ENCODE assay signal across 9 cellular contexts in genomic region chr2:157261199-157261782, GRCh38. TPM values are rescaled to one million over a fixed set of nuclear protein-coding genes. Genes with fewer than 3 reads are reported as not detected.
DNase-seq lines count a peak whose midpoint lies in the region; ATAC-seq, FAIRE-seq and TF ChIP-seq lines count a peak whose summit lies in the region.
"Had no signal": no experiment of that assay in that cellular context is flagged by ENCODE, and none has a peak within 500 bp of the region (broad histone marks: within the 10 kb centered on the region; RNA-seq: fewer than 3 reads in every experiment).

No MANE protein-coding gene starts in this region.

- H3K36me3 ChIP-seq in HepG2 (replicated peaks in 1 of 2; ENCODE audit: control insufficient read depth in 1 of 2, insufficient read depth in 2 of 2, low read length in 2 of 2): no peaks in the 10 kb centered on the region
- H3K36me3 ChIP-seq: HAP-1 had no signal

- peaks cover 12% of the 10 kb centered on the region for H3K4me1 Mint-ChIP-seq in activated naive CD8-positive, alpha-beta T cell treated with anti-CD3 and anti-CD28 coated beads, Interleukin-2, amount 10 ng/mL, durations not matched to agents 7 days and 5 days
- peaks cover 40% of the 10 kb centered on the region for H3K4me1 Mint-ChIP-seq in type B pancreatic cell (ENCODE audit: unreplicated experiment)

- no peak for TF ChIP-seq CTCF in HepG2 (CRISPR knock-in tag; IDR thresholded peaks at IDR 0.05)
- TF ChIP-seq CTCF in type B pancreatic cell (conservative IDR thresholded peaks at IDR 0.05): no peak

- FAIRE-seq in HepG2 (lab: Jason Lieb, UNC): no peak

- H3K27ac ChIP-seq in HepG2 (ENCODE audit: extremely low read length, insufficient read depth, low read length): no peak overlapping the region

- in situ Hi-C loops in HepG2 (cut with HindIII; ENCODE audit: extremely low pct_ligation_motif_present, low pct_unique_long_range_greater_than_20kb): no loop called here

- no peaks in the 10 kb centered on the region for H3K79me2 ChIP-seq in HepG2 (ENCODE audit: insufficient read depth, low read length)

- H4K20me1 ChIP-seq in HepG2 (ENCODE audit: insufficient read depth, low read length): no peaks in the 10 kb centered on the region

- no peaks in the 10 kb centered on the region for H3K27me3 Mint-ChIP-seq in activated naive CD8-positive, alpha-beta T cell treated with anti-CD3 and anti-CD28 coated beads, Interleukin-2, amount 10 ng/mL, durations not matched to agents 7 days and 5 days
- H3K27me3 Mint-ChIP-seq in type B pancreatic cell: no peaks in the 10 kb centered on the region

- peak; percentile 87 for DNase-seq in DMS53 (lab: John Stamatoyannopoulos, UW)
- peak; percentile 37 for DNase-seq in NCI-H69 (lab: John Stamatoyannopoulos, UW)
- no peak for DNase-seq in activated naive CD8-positive, alpha-beta T cell treated with anti-CD3 and anti-CD28 coated beads, Interleukin-2, amount 10 ng/mL, durations not matched to agents 7 days and 5 days
- no peak for DNase-seq in HepG2 (ENCODE audit: low spot score)
- no peak for DNase-seq in type B pancreatic cell (ENCODE audit: extremely low spot score, unreplicated experiment)
- no peak for DNase-seq in 8988T
- DNase-seq in NCI-H2196 (lab: John Stamatoyannopoulos, UW; ENCODE audit: unreplicated experiment): no peak

- H3K27me3 ChIP-seq in HepG2 (ENCODE audit: control insufficient read depth in 1 of 2, insufficient read depth in 2 of 2, low read length in 2 of 2): no peaks in the 10 kb centered on the region; a peak in 2 of 5 replicates

- no peak overlapping the region for H3K4me3 ChIP-seq in HepG2 (replicated peaks in 1 of 3; ENCODE audit: insufficient read depth in 1 of 3, low read depth in 2 of 3, low read length in 3 of 3)
- H3K4me3 ChIP-seq: HAP-1 had no signal

- no TSS peak for BruUV-seq in HepG2 (replicated peaks; lab: Mats Ljungman, UMichigan)

- WGBS in HepG2 (ENCODE audit: low lambda C conversion rate): 12% methylated on average over 6 of the region's 6 CpGs

- no peak overlapping the region for H3K4me2 ChIP-seq in HepG2 (ENCODE audit: low read depth, low read length)

- POLR2A ChIA-PET in activated naive CD8-positive, alpha-beta T cell treated with anti-CD3 and anti-CD28 coated beads, Interleukin-2, amount 10 ng/mL, durations not matched to agents 7 days and 5 days (lab: Charles Lee): no interaction called here
- POLR2A ChIA-PET in HepG2 (lab: Yijun Ruan, JAX): no interaction called here

- no peak overlapping the region for H3K27ac Mint-ChIP-seq in activated naive CD8-positive, alpha-beta T cell treated with anti-CD3 and anti-CD28 coated beads, Interleukin-2, amount 10 ng/mL, durations not matched to agents 7 days and 5 days
- H3K27ac Mint-ChIP-seq in type B pancreatic cell: no peak overlapping the region

- CTCF ChIA-PET in HepG2 (lab: Yijun Ruan, JAX; ENCODE audit: low intra/inter-chr PET ratio, low total read pairs): no interaction called here

- no peak for TF ChIP-seq POLR2A in HepG2 (IDR thresholded peaks at IDR 0.05; ENCODE audit: insufficient read depth in 1 of 2, low read depth in 2 of 2, low read length in 2 of 2)

- TF ChIP-seq EP300 in HepG2 (IDR thresholded peaks at IDR 0.05; ENCODE audit: low read depth in 2 of 2, low read length in 2 of 2): no peak
- no peak for TF ChIP-seq EP300 in HepG2 (CRISPR knock-in tag; IDR thresholded peaks at IDR 0.05; ENCODE audit: borderline replicate concordance)

- peaks cover 5% of the 10 kb centered on the region; the same call in 1 of the 2 replicates for H3K4me1 ChIP-seq in HepG2 (ENCODE audit: insufficient read depth, low read length)

- no peaks in the 10 kb centered on the region for H3K9me3 ChIP-seq in HepG2 (ENCODE audit: low read length)
- H3K9me3 ChIP-seq: HAP-1 had no signal

- intact Hi-C loops in HepG2 (cut with micrococcal nuclease; ENCODE audit: unreplicated experiment): no loop called here

- no peak overlapping the region for H3K9ac ChIP-seq in HepG2 (ENCODE audit: insufficient read depth, low read depth, low read length)

- no peak for TF ChIP-seq RAD21 in HepG2 (CRISPR knock-in tag; IDR thresholded peaks at IDR 0.05)

- peak; percentile 55 for ATAC-seq in activated naive CD8-positive, alpha-beta T cell treated with anti-CD3 and anti-CD28 coated beads, Interleukin-2, amount 10 ng/mL, durations not matched to agents 7 days and 5 days (ENCODE audit: low read depth)
- no peak; the same call in 2 of the 3 replicates for ATAC-seq in HepG2
- ATAC-seq in HG03469 (IDR thresholded peaks at IDR 0.05; ENCODE audit: unreplicated experiment): no peak

- H3K36me3 Mint-ChIP-seq in activated naive CD8-positive, alpha-beta T cell treated with anti-CD3 and anti-CD28 coated beads, Interleukin-2, amount 10 ng/mL, durations not matched to agents 7 days and 5 days: no peaks in the 10 kb centered on the region
- no peaks in the 10 kb centered on the region for H3K36me3 Mint-ChIP-seq in type B pancreatic cell

- peak overlapping the region; percentile 43 for H3K4me3 Mint-ChIP-seq in activated naive CD8-positive, alpha-beta T cell treated with anti-CD3 and anti-CD28 coated beads, Interleukin-2, amount 10 ng/mL, durations not matched to agents 7 days and 5 days
- peak overlapping the region; percentile 2 for H3K4me3 Mint-ChIP-seq in type B pancreatic cell

- no peak overlapping the region for H2AFZ ChIP-seq in HepG2 (ENCODE audit: low read length)

- peaks cover 2% of the 10 kb centered on the region for H3K9me3 Mint-ChIP-seq in activated naive CD8-positive, alpha-beta T cell treated with anti-CD3 and anti-CD28 coated beads, Interleukin-2, amount 10 ng/mL, durations not matched to agents 7 days and 5 days
- peaks cover 4% of the 10 kb centered on the region for H3K9me3 Mint-ChIP-seq in type B pancreatic cell

TF ChIP-seq in HepG2, 621 proteins besides CTCF, POLR2A, EP300 and RAD21:
- TF ChIP-seq REL (CRISPR knock-in tag; conservative IDR thresholded peaks at IDR 0.05) (no peak), NR2F2 (IDR thresholded peaks at IDR 0.05; ENCODE audit: borderline replicate concordance, low read depth) (no peak), FOSL2 (CRISPR knock-in tag; IDR thresholded peaks at IDR 0.05) (0 out of 2 replicates have a peak, but pooled peaks have one; percentile 18)

RNA-seq across cellular contexts. Expression of gene GALNT5, which starts 3.8 kb away (rescaled TPM):
- total RNA-seq in activated naive CD8-positive, alpha-beta T cell treated with anti-CD3 and anti-CD28 coated beads, Interleukin-2, amount 10 ng/mL, durations not matched to agents 7 days and 5 days: not detected
- total RNA-seq in HepG2 (2016; rRNA removed; fragmentation: Illumina TruSeq; extraction: Trizol): not detected in 2 replicates
- total RNA-seq in HepG2 (2016; cell fraction: cytosol; rRNA removed; fragmentation: Illumina TruSeq; extraction: Trizol; ENCODE audit: low read depth): not detected in 2 replicates
- total RNA-seq in HepG2 (2016; cell fraction: insoluble cytoplasmic fraction; rRNA removed; fragmentation: Illumina TruSeq; extraction: Trizol): not detected in 2 replicates
- total RNA-seq in HepG2 (2016; cell fraction: membrane; rRNA removed; fragmentation: Illumina TruSeq; extraction: Trizol): not detected in 2 replicates
- not detected in 2 replicates for total RNA-seq in HepG2 (2016; cell fraction: nucleus; rRNA removed; fragmentation: Illumina TruSeq; extraction: Trizol)
- not detected in 2 replicates for polyA plus RNA-seq in HepG2 (2011; rRNA removed)
- not detected in 2 replicates for polyA plus RNA-seq in HepG2 (2011; cell fraction: cytosol; rRNA removed)
- polyA plus RNA-seq in HepG2 (2011; cell fraction: nucleus; rRNA removed): not detected in 2 replicates
- polyA plus RNA-seq in HepG2 (2012): not detected in 2 replicates
- polyA plus RNA-seq in HepG2 (2016; cell fraction: cytosol; fragmentation: Illumina TruSeq; extraction: Trizol; ENCODE audit: low read depth): not detected in 2 replicates
- polyA plus RNA-seq in HepG2 (2016; cell fraction: insoluble cytoplasmic fraction; fragmentation: Illumina TruSeq; extraction: Trizol; ENCODE audit: low read depth): not detected in 2 replicates
- polyA plus RNA-seq in HepG2 (2016; cell fraction: membrane; fragmentation: Illumina TruSeq; extraction: Trizol; ENCODE audit: low read depth): not detected in 2 replicates
- not detected in 2 replicates for polyA plus RNA-seq in HepG2 (2016; cell fraction: nucleus; fragmentation: Illumina TruSeq; extraction: Trizol; ENCODE audit: insufficient read depth, low read depth)
- 0.07 TPM in 1 of 2 replicates, not detected in the other for polyA minus RNA-seq in HepG2 (2011; rRNA and poly(A)+ RNA removed; ENCODE audit: low replicate concordance)
- not detected in 2 replicates for polyA minus RNA-seq in HepG2 (2011; cell fraction: cytosol; rRNA and poly(A)+ RNA removed)
- not detected in 2 replicates for polyA minus RNA-seq in HepG2 (2011; cell fraction: nucleus; rRNA and poly(A)+ RNA removed)
- 1.7 and 2.6 TPM in 2 replicates for total RNA-seq in type B pancreatic cell (ENCODE audit: low replicate concordance)

Comparison
In these comparisons a context has a peak if more than half of its experiments do, and no peak if none do; other contexts are left out.
1. DNase-seq: peak in DMS53 (single experiment) and NCI-H69 (single experiment); none in activated naive CD8-positive, alpha-beta T cell treated with anti-CD3 and anti-CD28 coated beads, Interleukin-2, amount 10 ng/mL, durations not matched to agents 7 days and 5 days (single experiment), HepG2 (single experiment), type B pancreatic cell (single experiment), 8988T (single experiment) and NCI-H2196 (single experiment).